Comparison of ENCODE assay signal across 9 cellular contexts in the genomic region with DNA sequence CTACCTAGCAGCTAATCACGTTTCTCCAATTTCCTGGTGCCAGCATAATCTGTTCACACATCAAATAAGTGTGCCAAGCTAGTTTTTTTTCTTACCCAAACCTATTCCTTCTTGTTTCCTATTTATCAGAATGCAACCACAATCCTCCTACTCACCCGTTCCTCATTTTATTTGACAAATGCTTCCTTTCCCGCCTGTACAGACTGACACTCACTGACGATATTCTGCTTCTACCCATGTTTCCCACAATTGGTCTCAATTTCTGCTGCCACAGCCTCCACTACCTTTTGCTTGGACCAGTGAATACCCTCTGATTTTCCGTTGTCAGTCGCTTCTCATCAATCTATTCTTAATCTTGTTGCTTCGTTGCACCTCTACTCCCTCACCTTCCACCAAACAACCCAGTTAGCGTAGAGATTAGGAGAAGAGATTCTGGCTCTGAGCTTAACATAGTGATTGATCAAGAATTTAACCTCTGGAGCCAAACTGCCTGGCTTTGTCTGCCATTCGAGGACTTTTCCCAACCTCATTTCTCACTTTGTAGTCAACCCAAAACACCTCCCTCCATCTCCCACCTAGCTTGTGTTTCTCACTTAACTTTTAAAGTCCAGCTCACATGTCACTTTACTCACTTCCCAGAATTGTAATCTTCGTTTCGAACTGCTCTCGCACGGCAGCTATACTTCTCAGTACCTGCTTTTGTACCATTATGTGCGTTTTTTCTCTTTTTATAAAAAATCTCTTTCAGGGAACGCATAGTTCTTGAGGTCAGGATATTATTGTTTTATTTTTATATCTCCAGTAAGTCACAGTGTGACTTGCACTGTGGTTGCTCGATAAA. TPM values are rescaled to one million over a fixed set of nuclear protein-coding genes. Genes with fewer than 3 reads are reported as not detected.
A peak's percentile ranks its signal among the peaks of the same experiment; 100 is the strongest.
DNase-seq lines count a peak whose midpoint lies in the region; ATAC-seq and TF ChIP-seq lines count a peak whose summit lies in the region.
"Had no signal": no experiment of that assay in that cellular context is flagged by ENCODE, and none has a peak within 500 bp of the region (broad histone marks: within the 10 kb centered on the region; RNA-seq: fewer than 3 reads in every experiment).

No MANE protein-coding gene starts in this region.

- no peaks in the 10 kb centered on the region for H3K79me1 ChIP-seq in H9 (ENCODE audit: insufficient read depth, low read depth, low read length, poor library complexity, severe bottlenecking)

- H3K56ac ChIP-seq in H9 (ENCODE audit: insufficient read length, low read depth, low read length) = no peak overlapping the region

- no peaks in the 10 kb centered on the region for H3K79me2 ChIP-seq in H9 (ENCODE audit: insufficient read depth, low read length)

- CTCF ChIA-PET in activated naive CD4-positive, alpha-beta T cell treated with anti-CD3 and anti-CD28 coated beads, Interleukin-2, amount 10 ng/mL, durations not matched to agents 7 days and 5 days (lab: Charles Lee) = interaction anchor here (0.7 to 1.6 kb wide), 4 partner anchors 25 to 247 kb away, joined by 3 to 4 read pairs (median 3); no protein-coding TSS in a partner anchor

- no peak overlapping the region for H2AFZ ChIP-seq in H9 (ENCODE audit: low read length)

- H3K27me3 Mint-ChIP-seq in activated T-cell treated with anti-CD3 and anti-CD28 coated beads, Interleukin-2, amount 50 U/mL, for 4 hours (ENCODE audit: low read depth) = peaks cover 29% of the 10 kb centered on the region
- H3K27me3 Mint-ChIP-seq in H9 (ENCODE audit: low read depth) = peaks cover 55% of the 10 kb centered on the region
- peaks cover 31% of the 10 kb centered on the region for H3K27me3 Mint-ChIP-seq in activated naive CD4-positive, alpha-beta T cell treated with anti-CD3 and anti-CD28 coated beads, Interleukin-2, amount 10 ng/mL, durations not matched to agents 7 days and 5 days
- peaks cover 0 to 11% of the 10 kb centered on the region in 2 donors for H3K27me3 Mint-ChIP-seq in stimulated activated naive B cell treated with anti-CD40 and anti-IgM and Interleukin-4, amounts not matched to agents 10 μg/mL and 1 μg/mL and 100 μg/mL, for 72 hours

- no peak overlapping the region for H3K18ac ChIP-seq in H9 (ENCODE audit: insufficient read length, low read depth, low read length)

- H3T11ph ChIP-seq in H9 (ENCODE audit: low read length) = no peak overlapping the region

- no peak overlapping the region for H3K27ac Mint-ChIP-seq in H9
- peak overlapping the region; percentile 24 for H3K27ac Mint-ChIP-seq in activated naive CD4-positive, alpha-beta T cell treated with anti-CD3 and anti-CD28 coated beads, Interleukin-2, amount 10 ng/mL, durations not matched to agents 7 days and 5 days
- peak overlapping the region; percentile 91 for H3K27ac Mint-ChIP-seq in stimulated activated naive B cell treated with anti-CD40 and anti-IgM and Interleukin-4, amounts not matched to agents 10 μg/mL and 1 μg/mL and 100 μg/mL, for 72 hours

- no peak for TF ChIP-seq CTCF in H9 (conservative IDR thresholded peaks at IDR 0.05)

- H3K9me3 Mint-ChIP-seq in activated T-cell treated with anti-CD3 and anti-CD28 coated beads, Interleukin-2, amount 50 U/mL, for 4 hours = no peaks in the 10 kb centered on the region
- H3K9me3 Mint-ChIP-seq in H9 = no peaks in the 10 kb centered on the region
- no peaks in the 10 kb centered on the region for H3K9me3 Mint-ChIP-seq in activated naive CD4-positive, alpha-beta T cell treated with anti-CD3 and anti-CD28 coated beads, Interleukin-2, amount 10 ng/mL, durations not matched to agents 7 days and 5 days
- no peaks in the 10 kb centered on the region for H3K9me3 Mint-ChIP-seq in stimulated activated naive B cell treated with anti-CD40 and anti-IgM and Interleukin-4, amounts not matched to agents 10 μg/mL and 1 μg/mL and 100 μg/mL, for 72 hours

- no peak overlapping the region for H2BK15ac ChIP-seq in H9 (ENCODE audit: low read depth, low read length)

- H3K4me2 ChIP-seq in H9 (ENCODE audit: insufficient read depth, insufficient read length, low read length) = peak overlapping the region; percentile 88

- peak overlapping the region; percentile 87 for H3K4me3 Mint-ChIP-seq in activated T-cell treated with anti-CD3 and anti-CD28 coated beads, Interleukin-2, amount 50 U/mL, for 4 hours
- H3K4me3 Mint-ChIP-seq in H9 = peak overlapping the region; percentile 62 to 82
- peak overlapping the region; percentile 82 for H3K4me3 Mint-ChIP-seq in activated naive CD4-positive, alpha-beta T cell treated with anti-CD3 and anti-CD28 coated beads, Interleukin-2, amount 10 ng/mL, durations not matched to agents 7 days and 5 days
- H3K4me3 Mint-ChIP-seq in stimulated activated naive B cell treated with anti-CD40 and anti-IgM and Interleukin-4, amounts not matched to agents 10 μg/mL and 1 μg/mL and 100 μg/mL, for 72 hours = peak overlapping the region; percentile 74 to 75

- no peak overlapping the region for H4K8ac ChIP-seq in H9 (replicated peaks; ENCODE audit: insufficient read length, low read depth, low read length)

- H2BK20ac ChIP-seq in H9 (ENCODE audit: low read depth, low read length, poor library complexity, severe bottlenecking) = no peak overlapping the region

- H3K4me3 ChIP-seq in iPS-20b (ENCODE audit: low read length) = peak overlapping the region; percentile 72

- H3K4me1 Mint-ChIP-seq in activated T-cell treated with anti-CD3 and anti-CD28 coated beads, Interleukin-2, amount 50 U/mL, for 4 hours (ENCODE audit: low read depth) = peaks cover 23% of the 10 kb centered on the region
- peaks cover 16 to 17% of the 10 kb centered on the region in 2 experiments for H3K4me1 Mint-ChIP-seq in H9
- H3K4me1 Mint-ChIP-seq in activated naive CD4-positive, alpha-beta T cell treated with anti-CD3 and anti-CD28 coated beads, Interleukin-2, amount 10 ng/mL, durations not matched to agents 7 days and 5 days = peaks cover 16% of the 10 kb centered on the region
- peaks cover 14 to 22% of the 10 kb centered on the region in 2 donors for H3K4me1 Mint-ChIP-seq in stimulated activated naive B cell treated with anti-CD40 and anti-IgM and Interleukin-4, amounts not matched to agents 10 μg/mL and 1 μg/mL and 100 μg/mL, for 72 hours

- H2BK12ac ChIP-seq in H9 (ENCODE audit: insufficient read length, low read depth, low read length) = no peak overlapping the region

- no peak overlapping the region for H2AK5ac ChIP-seq in H9 (ENCODE audit: insufficient read length, low read length)

- H2BK120ac ChIP-seq in H9 (ENCODE audit: low read depth, low read length, poor library complexity, severe bottlenecking) = no peak overlapping the region

- no peak overlapping the region for H3K27ac ChIP-seq in H9 (ENCODE audit: insufficient read length, low read depth, low read length)
- no peak overlapping the region for H3K27ac ChIP-seq in iPS-20b (ENCODE audit: low read length)

- H3K9ac ChIP-seq in H9 (ENCODE audit: extremely low read depth, insufficient read length, low read length) = peak overlapping the region; percentile 55
- H3K9ac ChIP-seq in iPS-20b (ENCODE audit: low read depth, low read length) = peak overlapping the region; percentile 31; the same call in 1 of the 2 replicates

- ATAC-seq in activated T-cell treated with anti-CD3 and anti-CD28 coated beads, Interleukin-2, amount 50 U/mL, for 4 hours = peak in 1 of 2 donors; percentile 10
- ATAC-seq in stimulated activated naive B cell treated with anti-CD40 and anti-IgM and Interleukin-4, amounts not matched to agents 10 μg/mL and 1 μg/mL and 100 μg/mL, for 72 hours (replicated peaks) = peak; percentile 42 to 63

- no peak overlapping the region for H3K14ac ChIP-seq in H9 (ENCODE audit: insufficient read depth, low read length)

- H3K9me3 ChIP-seq in H9 (ENCODE audit: control insufficient read depth, low read depth, low read length) (no peaks in the 10 kb centered on the region), iPS-20b (ENCODE audit: insufficient read depth, low read depth, low read length) (no peaks in the 10 kb centered on the region)

- no peak overlapping the region for H4K5ac ChIP-seq in H9 (ENCODE audit: insufficient read length, low read depth, low read length)

- no CpG with 5 or more reads among the region's 16 CpGs for WGBS in H9 (ENCODE audit: extremely low coverage, insufficient read length, low lambda C conversion rate)

- peaks cover 11% of the 10 kb centered on the region for H3K23me2 ChIP-seq in H9 (ENCODE audit: insufficient read length, low read depth, low read length, poor library complexity, severe bottlenecking)

- H3K4ac ChIP-seq in H9 (ENCODE audit: low read depth, low read length) = no peak overlapping the region

- no peak for DNase-seq in activated T-cell treated with anti-CD3 and anti-CD28 coated beads, Interleukin-2, amount 50 U/mL, for 4 hours
- DNase-seq in activated T-cell treated with anti-CD3 and anti-CD28 coated beads for 4 hours = no peak
- no peak for DNase-seq in H9
- DNase-seq in Kasumi-1 (lab: John Stamatoyannopoulos, UW) = peak; percentile 33 to 43
- no peak for DNase-seq in activated naive CD4-positive, alpha-beta T cell treated with anti-CD3 and anti-CD28 coated beads, Interleukin-2, amount 10 ng/mL, durations not matched to agents 7 days and 5 days
- peak; percentile 1 for DNase-seq in stimulated activated naive B cell treated with anti-CD40 and anti-IgM and Interleukin-4, amounts not matched to agents 10 μg/mL and 1 μg/mL and 100 μg/mL, for 72 hours
- no peak for DNase-seq in H4 (ENCODE audit: low spot score)

- H3K27me3 ChIP-seq in H9 (ENCODE audit: insufficient read depth, low read length) (peaks cover 15% of the 10 kb centered on the region; the same call in 1 of the 2 replicates), iPS-20b (ENCODE audit: insufficient read depth, low read length) (peaks cover 51% of the 10 kb centered on the region)

- no peaks in the 10 kb centered on the region for H4K20me1 ChIP-seq in H9 (ENCODE audit: control insufficient read depth, insufficient read depth, insufficient read length)

- H3K36me3 ChIP-seq in iPS-20b (ENCODE audit: insufficient read depth, low read depth, low read length) = no peaks in the 10 kb centered on the region

- H4K91ac ChIP-seq in H9 (ENCODE audit: insufficient read length, low read depth, low read length) = no peak overlapping the region

- H3K23ac ChIP-seq in H9 (ENCODE audit: insufficient read length, low read depth, low read length) = no peak overlapping the region

- no peaks in the 10 kb centered on the region for H3K36me3 Mint-ChIP-seq in activated T-cell treated with anti-CD3 and anti-CD28 coated beads, Interleukin-2, amount 50 U/mL, for 4 hours (ENCODE audit: insufficient read depth)
- no peaks in the 10 kb centered on the region for H3K36me3 Mint-ChIP-seq in H9 (ENCODE audit: insufficient read depth in 1 of 3, low read depth in 3 of 3)
- H3K36me3 Mint-ChIP-seq in activated naive CD4-positive, alpha-beta T cell treated with anti-CD3 and anti-CD28 coated beads, Interleukin-2, amount 10 ng/mL, durations not matched to agents 7 days and 5 days = no peaks in the 10 kb centered on the region
- peaks cover 3% of the 10 kb centered on the region in 2 donors for H3K36me3 Mint-ChIP-seq in stimulated activated naive B cell treated with anti-CD40 and anti-IgM and Interleukin-4, amounts not matched to agents 10 μg/mL and 1 μg/mL and 100 μg/mL, for 72 hours

- H2BK5ac ChIP-seq in H9 (ENCODE audit: insufficient read length, low read length) = no peak overlapping the region

- no peaks in the 10 kb centered on the region for H3K4me1 ChIP-seq in H9 (ENCODE audit: insufficient read depth, low read length)
- peaks cover 6% of the 10 kb centered on the region; the same call in 1 of the 2 replicates for H3K4me1 ChIP-seq in iPS-20b (ENCODE audit: insufficient read depth, low read length)

RNA-seq across cellular contexts. Expression of gene TMEM38B, which starts 0.7 kb away (rescaled TPM):
- 10 to 100 TPM; 22.2 to 25.7 (median 22.7) TPM for total RNA-seq in activated T-cell treated with anti-CD3 and anti-CD28 coated beads, Interleukin-2, amount 50 U/mL, for 4 hours
- 14.5 and 17.1 TPM in 2 replicates for total RNA-seq in H9 (2021)
- 33.1 and 34.0 TPM in 2 replicates for total RNA-seq in H4 (2014; rRNA removed; shearing (Covaris generic))

RNA-seq across cellular contexts. Expression of gene TAL2, which starts 31.4 kb away (rescaled TPM):
- total RNA-seq in activated T-cell treated with anti-CD3 and anti-CD28 coated beads, Interleukin-2, amount 50 U/mL, for 4 hours = under 1 TPM in 2 of 3 donors, not detected in 1; 0.38 to 0.54 TPM
- 0.50 and 1.1 TPM in 2 replicates for total RNA-seq in H9 (2021)
- total RNA-seq in H4 (2014; rRNA removed; shearing (Covaris generic)) = 0.15 TPM in 1 of 2 replicates, not detected in the other
- total RNA-seq: pulmonary artery endothelial cell had no signal

Comparison
In these comparisons a context has a peak if more than half of its experiments do, and no peak if none do; other contexts are left out.
1. DNase-seq: peak in Kasumi-1 (2 of 2) and stimulated activated naive B cell treated with anti-CD40 and anti-IgM and Interleukin-4, amounts not matched to agents 10 μg/mL and 1 μg/mL and 100 μg/mL, for 72 hours (single experiment); none in activated T-cell treated with anti-CD3 and anti-CD28 coated beads, Interleukin-2, amount 50 U/mL, for 4 hours (single experiment), activated T-cell treated with anti-CD3 and anti-CD28 coated beads for 4 hours (single experiment), H9 (single experiment), activated naive CD4-positive, alpha-beta T cell treated with anti-CD3 and anti-CD28 coated beads, Interleukin-2, amount 10 ng/mL, durations not matched to agents 7 days and 5 days (single experiment) and H4 (single experiment).
2. H3K27ac Mint-ChIP-seq: peak in activated naive CD4-positive, alpha-beta T cell treated with anti-CD3 and anti-CD28 coated beads, Interleukin-2, amount 10 ng/mL, durations not matched to agents 7 days and 5 days (single experiment) and stimulated activated naive B cell treated with anti-CD40 and anti-IgM and Interleukin-4, amounts not matched to agents 10 μg/mL and 1 μg/mL and 100 μg/mL, for 72 hours (single experiment); none in H9 (0 of 3).
3. Peak in every context shown above with its lines, with median percentiles within 50 percentile points of each other: H3K4me3 Mint-ChIP-seq.